In genomic region chr12:102119674-102120563, GRCh38 we compare ENCODE assay signal across 8 cellular contexts. TPM values are rescaled to one million over a fixed set of nuclear protein-coding genes. Genes with fewer than 3 reads are reported as not detected.
DNase-seq lines count a peak whose midpoint lies in the region; ATAC-seq, FAIRE-seq and TF ChIP-seq lines count a peak whose summit lies in the region.

NUP37 (minus strand) TSS chr12:102120114; CDS start chr12:102118518, 1,596 bp downstream.
PARPBP (plus strand) TSS chr12:102120183; CDS start chr12:102123889, 3,706 bp downstream.

- no peak within 1 kb of the TSS for H2AK5ac ChIP-seq in H9 (ENCODE audit: insufficient read length, low read length)

- H2BK120ac ChIP-seq in H9 (ENCODE audit: low read depth, low read length, poor library complexity, severe bottlenecking) = no peak within 1 kb of the TSS

- H3K4me3 Mint-ChIP-seq in H9 = peak within 1 kb of the TSS; percentile 89 to 90
- H3K4me3 Mint-ChIP-seq in neural progenitor cell = peak within 1 kb of the TSS; percentile 90

- H3K4me2 ChIP-seq in H9 (ENCODE audit: insufficient read depth, insufficient read length, low read length) (peak within 1 kb of the TSS; percentile 93), neural progenitor cell (peak within 1 kb of the TSS; percentile 90)

- no peak within 1 kb of the TSS for H4K5ac ChIP-seq in H9 (ENCODE audit: insufficient read length, low read depth, low read length)

- H3K27me3 Mint-ChIP-seq in H9 (ENCODE audit: low read depth) (no peaks in the 10 kb centered on the region), neural progenitor cell (ENCODE audit: insufficient read depth, low read depth) (peaks cover 3% of the 10 kb centered on the region)

- H2AFZ ChIP-seq in H9 (ENCODE audit: low read length) = no peak within 1 kb of the TSS
- peak within 1 kb of the TSS; percentile 97 for H2AFZ ChIP-seq in neural progenitor cell (replicated peaks)

- H3K9ac ChIP-seq in H9 (ENCODE audit: extremely low read depth, insufficient read length, low read length) = peak within 1 kb of the TSS; percentile 97
- H3K9ac ChIP-seq in neural progenitor cell = peak within 1 kb of the TSS; percentile 90

- H3K4me3 ChIP-seq in neural progenitor cell = peak within 1 kb of the TSS; percentile 79

- no peak within 1 kb of the TSS for H3K56ac ChIP-seq in H9 (ENCODE audit: insufficient read length, low read depth, low read length)

- H3K23me2 ChIP-seq in H9 (ENCODE audit: insufficient read length, low read depth, low read length, poor library complexity, severe bottlenecking) = peaks cover 10% of the 10 kb centered on the region

- peak; percentile 95 for ATAC-seq in foreskin keratinocyte

- H3K36me3 Mint-ChIP-seq in H9 (ENCODE audit: insufficient read depth in 1 of 3, low read depth in 3 of 3) (peaks cover 6 to 30% (median 26%) of the 10 kb centered on the region in 3 experiments; a peak in 5 of 7 replicates), neural progenitor cell (peaks cover 4% of the 10 kb centered on the region)

- H3K27ac Mint-ChIP-seq in H9 = peak within 1 kb of the TSS; percentile 92 to 95 (median 93)
- peak within 1 kb of the TSS; percentile 85 for H3K27ac Mint-ChIP-seq in neural progenitor cell

- H3K4me1 Mint-ChIP-seq in H9 (peaks cover 13 to 14% of the 10 kb centered on the region in 2 experiments), neural progenitor cell (peaks cover 17% of the 10 kb centered on the region)

- no peak within 1 kb of the TSS for H2BK12ac ChIP-seq in H9 (ENCODE audit: insufficient read length, low read depth, low read length)

- H3K14ac ChIP-seq in H9 (ENCODE audit: insufficient read depth, low read length) = peak within 1 kb of the TSS; percentile 58

- no peak within 1 kb of the TSS for H2BK15ac ChIP-seq in H9 (ENCODE audit: low read depth, low read length)

- H4K8ac ChIP-seq in H9 (replicated peaks; ENCODE audit: insufficient read length, low read depth, low read length) = no peak within 1 kb of the TSS

- H3K4ac ChIP-seq in H9 (ENCODE audit: low read depth, low read length) = no peak within 1 kb of the TSS

- no peaks in the 10 kb centered on the region for H4K20me1 ChIP-seq in H9 (ENCODE audit: control insufficient read depth, insufficient read depth, insufficient read length)
- no peaks in the 10 kb centered on the region for H4K20me1 ChIP-seq in neural progenitor cell (ENCODE audit: low read depth)

- H3K79me2 ChIP-seq in H9 (ENCODE audit: insufficient read depth, low read length) = peaks cover 15% of the 10 kb centered on the region; the same call in 1 of the 2 replicates
- H3K79me2 ChIP-seq in neural progenitor cell (ENCODE audit: low read depth) = peaks cover 62% of the 10 kb centered on the region

- no peak within 1 kb of the TSS for H3K23ac ChIP-seq in H9 (ENCODE audit: insufficient read length, low read depth, low read length)

- no CpG with 5 or more reads among the region's 62 CpGs for WGBS in H9 (ENCODE audit: extremely low coverage, insufficient read length, low lambda C conversion rate)

- peak; percentile 92 for FAIRE-seq in G401.6 (lab: Jason Lieb, UNC)

- H3K9me3 ChIP-seq in H9 (ENCODE audit: control insufficient read depth, low read depth, low read length) (no peaks in the 10 kb centered on the region), neural progenitor cell (ENCODE audit: low read depth) (no peaks in the 10 kb centered on the region)

- no peak within 1 kb of the TSS for H3T11ph ChIP-seq in H9 (ENCODE audit: low read length)

- peaks cover 11% of the 10 kb centered on the region for H3K36me3 ChIP-seq in neural progenitor cell

- no peak for TF ChIP-seq CTCF in H9 (conservative IDR thresholded peaks at IDR 0.05)
- TF ChIP-seq CTCF in foreskin keratinocyte (conservative IDR thresholded peaks at IDR 0.05) = peak; percentile 30
- peak; percentile 8 for TF ChIP-seq CTCF in neural progenitor cell (IDR thresholded peaks at IDR 0.05)

- H4K91ac ChIP-seq in H9 (ENCODE audit: insufficient read length, low read depth, low read length) = no peak within 1 kb of the TSS

- DNase-seq in H9 (peak; percentile 96), M059J (ENCODE audit: low read depth) (peak; percentile 87), SIG-M5 (lab: John Stamatoyannopoulos, UW) (peak; percentile 56), activated gamma-delta T cell treated with Interleukin-2 at 50 U/mL for 16 hours (peak; percentile 89), foreskin keratinocyte (peak; percentile 89 to 93), neural progenitor cell (ENCODE audit: low spot score) (peak; percentile 95), stromal cell of bone marrow (ENCODE audit: low read depth) (peak; percentile 66)

- H3K4me1 ChIP-seq in H9 (ENCODE audit: insufficient read depth, low read length) (no peaks in the 10 kb centered on the region), foreskin keratinocyte (no peaks in the 10 kb centered on the region), neural progenitor cell (peaks cover 4% of the 10 kb centered on the region)

- H3K18ac ChIP-seq in H9 (ENCODE audit: insufficient read length, low read depth, low read length) = peak within 1 kb of the TSS; percentile 35

- peaks cover 5% of the 10 kb centered on the region for H3F3A ChIP-seq in neural progenitor cell (ENCODE audit: low read depth)

- no peaks in the 10 kb centered on the region for H3K27me3 ChIP-seq in H9 (ENCODE audit: insufficient read depth, low read length)
- H3K27me3 ChIP-seq in foreskin keratinocyte = no peaks in the 10 kb centered on the region
- no peaks in the 10 kb centered on the region for H3K27me3 ChIP-seq in neural progenitor cell

- H2BK20ac ChIP-seq in H9 (ENCODE audit: low read depth, low read length, poor library complexity, severe bottlenecking) = no peak within 1 kb of the TSS

- H3K9me3 Mint-ChIP-seq in H9 = no peaks in the 10 kb centered on the region
- H3K9me3 Mint-ChIP-seq in neural progenitor cell = no peaks in the 10 kb centered on the region

- H2BK5ac ChIP-seq in H9 (ENCODE audit: insufficient read length, low read length) = no peak within 1 kb of the TSS

- H3K27ac ChIP-seq in H9 (ENCODE audit: insufficient read length, low read depth, low read length) (peak within 1 kb of the TSS; percentile 38), foreskin keratinocyte (peak within 1 kb of the TSS; percentile 86), neural progenitor cell (peak within 1 kb of the TSS; percentile 57)

- H3K79me1 ChIP-seq in H9 (ENCODE audit: insufficient read depth, low read depth, low read length, poor library complexity, severe bottlenecking) = no peaks in the 10 kb centered on the region

RNA-seq across cellular contexts. Expression of gene NUP37, which starts in this region (rescaled TPM):
- total RNA-seq in H9 (2021) (62.5 and 62.8 TPM in 2 replicates), foreskin keratinocyte (68.8 and 78.3 TPM in 2 replicates), neural progenitor cell (ENCODE audit: low replicate concordance) (72.8 and 141 TPM in 2 replicates)
- total RNA-seq in M059J (2014; rRNA removed; shearing (Covaris generic)) = 91.3 and 96.3 TPM in 2 replicates
- 60.2 and 80.4 TPM in 2 replicates for polyA plus RNA-seq in foreskin keratinocyte

RNA-seq across cellular contexts. Expression of gene PARPBP, which starts in this region (rescaled TPM):
- total RNA-seq in H9 (2021) (29.0 and 32.1 TPM in 2 replicates), foreskin keratinocyte (15.2 and 18.4 TPM in 2 replicates), neural progenitor cell (ENCODE audit: low replicate concordance) (53.1 and 79.8 TPM in 2 replicates)
- 14.7 and 22.3 TPM in 2 replicates for total RNA-seq in M059J (2014; rRNA removed; shearing (Covaris generic))
- polyA plus RNA-seq in foreskin keratinocyte = 6.5 and 9.5 TPM in 2 replicates

Comparison
In these comparisons a context has a peak if more than half of its experiments do, and no peak if none do; other contexts are left out.
1. Peak in every context shown above with its lines: DNase-seq, ATAC-seq, H3K4me3 ChIP-seq and H3K27ac ChIP-seq.